Comparison of ENCODE assay signal across 2 cellular contexts in the genomic region with DNA sequence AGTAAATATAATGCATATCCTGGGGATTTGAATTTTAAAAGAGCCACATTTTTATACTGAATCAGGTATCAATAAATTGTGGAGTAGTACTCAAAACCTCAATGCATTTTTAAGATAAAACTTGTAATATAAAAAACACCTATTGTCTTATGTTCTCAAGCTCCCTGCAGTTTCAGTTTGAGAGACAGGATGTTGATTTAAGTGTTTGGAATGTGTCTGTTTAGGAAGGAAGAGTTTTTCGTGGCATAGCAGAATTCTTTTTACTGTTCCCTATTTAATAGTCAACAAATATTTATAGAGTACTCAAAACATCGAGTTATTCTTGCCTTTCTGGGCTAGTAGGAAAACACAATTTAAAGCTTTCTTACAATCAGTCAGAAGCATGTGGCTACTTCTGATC.
TF ChIP-seq lines count a peak whose summit lies in the region.

No MANE protein-coding gene starts in this region.

TF ChIP-seq in SK-N-SH, 30 proteins besides CTCF, POLR2A, EP300 and RAD21 (continued from another document):
- TF ChIP-seq, protein P1, sequence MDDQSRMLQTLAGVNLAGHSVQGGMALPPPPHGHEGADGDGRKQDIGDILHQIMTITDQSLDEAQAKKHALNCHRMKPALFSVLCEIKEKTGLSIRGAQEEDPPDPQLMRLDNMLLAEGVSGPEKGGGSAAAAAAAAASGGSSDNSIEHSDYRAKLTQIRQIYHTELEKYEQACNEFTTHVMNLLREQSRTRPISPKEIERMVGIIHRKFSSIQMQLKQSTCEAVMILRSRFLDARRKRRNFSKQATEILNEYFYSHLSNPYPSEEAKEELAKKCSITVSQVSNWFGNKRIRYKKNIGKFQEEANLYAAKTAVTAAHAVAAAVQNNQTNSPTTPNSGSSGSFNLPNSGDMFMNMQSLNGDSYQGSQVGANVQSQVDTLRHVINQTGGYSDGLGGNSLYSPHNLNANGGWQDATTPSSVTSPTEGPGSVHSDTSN (IDR thresholded peaks at IDR 0.05), result no peak
- TF ChIP-seq CHD2 (IDR thresholded peaks at IDR 0.05; ENCODE audit: low read length, partially characterized antibody) (no peak), RCOR1 (IDR thresholded peaks at IDR 0.05; ENCODE audit: low read length) (no peak), GABPA (IDR thresholded peaks at IDR 0.05; ENCODE audit: low read depth) (no peak), POLR2AphosphoS5 (IDR thresholded peaks at IDR 0.05; ENCODE audit: low read depth, low read length) (no peak), MXI1 (IDR thresholded peaks at IDR 0.05; ENCODE audit: low read depth, low read length) (no peak), TCF12 (IDR thresholded peaks at IDR 0.05) (no peak), EZH2phosphoT487 (IDR thresholded peaks at IDR 0.05; ENCODE audit: borderline replicate concordance, low read depth) (no peak), FOXM1 (IDR thresholded peaks at IDR 0.05; ENCODE audit: low read depth) (no peak), FOSL2 (IDR thresholded peaks at IDR 0.05; ENCODE audit: borderline replicate concordance, low read depth) (no peak)
- TF ChIP-seq, protein P2, sequence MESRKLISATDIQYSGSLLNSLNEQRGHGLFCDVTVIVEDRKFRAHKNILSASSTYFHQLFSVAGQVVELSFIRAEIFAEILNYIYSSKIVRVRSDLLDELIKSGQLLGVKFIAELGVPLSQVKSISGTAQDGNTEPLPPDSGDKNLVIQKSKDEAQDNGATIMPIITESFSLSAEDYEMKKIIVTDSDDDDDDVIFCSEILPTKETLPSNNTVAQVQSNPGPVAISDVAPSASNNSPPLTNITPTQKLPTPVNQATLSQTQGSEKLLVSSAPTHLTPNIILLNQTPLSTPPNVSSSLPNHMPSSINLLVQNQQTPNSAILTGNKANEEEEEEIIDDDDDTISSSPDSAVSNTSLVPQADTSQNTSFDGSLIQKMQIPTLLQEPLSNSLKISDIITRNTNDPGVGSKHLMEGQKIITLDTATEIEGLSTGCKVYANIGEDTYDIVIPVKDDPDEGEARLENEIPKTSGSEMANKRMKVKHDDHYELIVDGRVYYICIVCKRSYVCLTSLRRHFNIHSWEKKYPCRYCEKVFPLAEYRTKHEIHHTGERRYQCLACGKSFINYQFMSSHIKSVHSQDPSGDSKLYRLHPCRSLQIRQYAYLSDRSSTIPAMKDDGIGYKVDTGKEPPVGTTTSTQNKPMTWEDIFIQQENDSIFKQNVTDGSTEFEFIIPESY (IDR thresholded peaks at IDR 0.05; ENCODE audit: borderline replicate concordance, low read depth), result no peak

TF ChIP-seq in SK-N-SH treated with all-trans-retinoic acid at 6 μM for 48 hours, 23 proteins besides CTCF, POLR2A, EP300 and RAD21 (continued from another document):
- TF ChIP-seq TSHZ2 (CRISPR knock-in tag; IDR thresholded peaks at IDR 0.05) (no peak), ISL1 (CRISPR knock-in tag; IDR thresholded peaks at IDR 0.05) (no peak)
